ENCODE assay signal across 9 cellular contexts in the genomic region with DNA sequence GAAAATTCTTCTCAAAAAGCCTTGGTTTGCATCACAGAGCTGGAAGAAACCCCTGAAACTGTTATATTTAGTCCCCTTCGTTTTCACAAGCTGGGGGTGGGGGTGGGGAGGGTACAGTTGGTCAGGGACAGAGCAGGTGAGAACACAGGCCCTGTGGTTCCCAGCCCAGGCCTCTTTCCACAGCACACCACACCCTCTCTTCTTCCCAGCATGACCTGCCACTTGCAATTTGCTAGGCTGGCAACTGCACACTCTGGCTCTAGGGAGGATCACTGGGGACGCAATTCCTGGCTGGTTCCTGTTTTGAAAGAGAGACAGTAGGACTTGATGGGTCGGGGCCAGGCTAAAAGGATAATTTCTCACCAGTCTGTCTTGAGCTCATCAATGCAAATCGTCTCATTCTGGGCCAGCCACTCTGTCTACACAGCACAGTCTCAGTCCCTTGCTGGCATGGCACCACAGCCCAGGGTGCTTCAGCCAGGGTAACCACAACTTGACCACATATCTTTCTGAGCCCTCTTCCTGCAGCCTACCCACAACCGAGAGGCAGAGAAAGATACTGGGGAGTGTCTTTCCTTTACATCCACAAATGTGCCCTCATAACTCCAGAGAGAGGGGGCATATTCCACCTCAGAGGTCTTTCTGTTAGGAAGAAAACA. TPM values are rescaled to one million over a fixed set of nuclear protein-coding genes. Genes with fewer than 3 reads are reported as not detected.
DNase-seq lines count a peak whose midpoint lies in the region; ATAC-seq lines count a peak whose summit lies in the region.
"Had no signal": no experiment of that assay in that cellular context is flagged by ENCODE, and none has a peak within 500 bp of the region (broad histone marks: within the 10 kb centered on the region; RNA-seq: fewer than 3 reads in every experiment).

No MANE protein-coding gene starts in this region.

- no peaks in the 10 kb centered on the region for H3K9me3 Mint-ChIP-seq in naive thymus-derived CD8-positive, alpha-beta T cell

- H3K27ac Mint-ChIP-seq in naive thymus-derived CD8-positive, alpha-beta T cell: peak overlapping the region in 9 of 10 donors; percentile 34 to 83 (median 74)

- peaks cover 0 to 89% (median 41%) of the 10 kb centered on the region in 3 donors for H3K36me3 Mint-ChIP-seq in naive thymus-derived CD8-positive, alpha-beta T cell

- peaks cover 10 to 34% (median 27%) of the 10 kb centered on the region in 4 donors for H3K4me1 Mint-ChIP-seq in naive thymus-derived CD8-positive, alpha-beta T cell

- DNase-seq in MV-4-11 (lab: John Stamatoyannopoulos, UW) (peak; percentile 80), GM03348 (ENCODE audit: low spot score) (no peak), occipital lobe (lab: John Stamatoyannopoulos, UW) (no peak)
- DNase-seq in naive thymus-derived CD8-positive, alpha-beta T cell: no peak
- DNase-seq in activated effector memory CD4-positive, alpha-beta T cell treated with Interleukin-2 at 50 U/mL for 16 hours: no peak
- DNase-seq: kidney glomerular epithelial cell; stimulated activated CD4-positive, alpha-beta T cell treated with anti-CD3 and anti-CD28 coated beads, Interleukin-12 subunit alpha, Interleukin-12 subunit beta, amount 100 ng/mL, for 4 hours had no signal

- ATAC-seq in GM18520 (IDR thresholded peaks at IDR 0.05; ENCODE audit: unreplicated experiment) (peak; percentile 74), GM21515 (IDR thresholded peaks at IDR 0.05; ENCODE audit: unreplicated experiment) (peak; percentile 62)
- ATAC-seq in naive thymus-derived CD8-positive, alpha-beta T cell: peak; percentile 33 to 44

- POLR2A ChIA-PET in naive thymus-derived CD8-positive, alpha-beta T cell (lab: Charles Lee): no interaction called here

- no peaks in the 10 kb centered on the region for H3K27me3 Mint-ChIP-seq in naive thymus-derived CD8-positive, alpha-beta T cell

- H3K4me3 Mint-ChIP-seq in naive thymus-derived CD8-positive, alpha-beta T cell: peak overlapping the region in 6 of 10 donors; percentile 7 to 43 (median 39)

RNA-seq across cellular contexts. Expression of gene EMILIN3, which starts 41.6 kb away (rescaled TPM):
- total RNA-seq in naive thymus-derived CD8-positive, alpha-beta T cell: not detected
- under 1 TPM in 1 of 3 donors, not detected in 2; 0.13 TPM for polyA plus RNA-seq in naive thymus-derived CD8-positive, alpha-beta T cell
- total RNA-seq in occipital lobe: 3.1 TPM
